1 cellular context compared by ENCODE assay signal in genomic region chr18:812673-813404, GRCh38.
A peak's percentile ranks its signal among the peaks of the same experiment; 100 is the strongest.
TF ChIP-seq lines count a peak whose summit lies in the region.

No MANE protein-coding gene starts in this region.

TF ChIP-seq in K562, 482 proteins besides CTCF, POLR2A, EP300 and RAD21 (continued from another document and continues in another):
- TF ChIP-seq E2F8 (IDR thresholded peaks at IDR 0.05; ENCODE audit: low read depth, partially characterized antibody) (no peak), NFE2L1 (tag; IDR thresholded peaks at IDR 0.05; ENCODE audit: borderline replicate concordance, low read depth) (no peak), FOXP4 (CRISPR knock-in tag; IDR thresholded peaks at IDR 0.05; ENCODE audit: borderline replicate concordance) (0 out of 2 replicates have a peak, but pooled peaks have one; percentile 51), COPS2 (conservative IDR thresholded peaks at IDR 0.05) (no peak), ZNF785 (CRISPR knock-in tag; IDR thresholded peaks at IDR 0.05) (no peak), ETV1 (tag; conservative IDR thresholded peaks at IDR 0.05; ENCODE audit: low read depth) (peak; percentile 98), TEAD4 (IDR thresholded peaks at IDR 0.05; ENCODE audit: low read length) (0 out of 2 replicates have a peak, but pooled peaks have one; percentile 38), TEAD4 (CRISPR knock-in tag; IDR thresholded peaks at IDR 0.05; ENCODE audit: borderline replicate concordance) (no peak), ETV5 (CRISPR knock-in tag; IDR thresholded peaks at IDR 0.05; ENCODE audit: low read depth) (peak; percentile 88), ZKSCAN8 (CRISPR knock-in tag; IDR thresholded peaks at IDR 0.05) (no peak), FOXK1 (CRISPR knock-in tag; IDR thresholded peaks at IDR 0.05; ENCODE audit: borderline replicate concordance) (no peak), RFX1 (IDR thresholded peaks at IDR 0.05) (no peak), RBFOX2 (IDR thresholded peaks at IDR 0.05; ENCODE audit: low read depth, low read length) (peak; percentile 92), RB1 (IDR thresholded peaks at IDR 0.05; ENCODE audit: low read depth) (no peak), ZNF263 (CRISPR knock-in tag; IDR thresholded peaks at IDR 0.05; ENCODE audit: borderline replicate concordance) (peak; percentile 62; the same call in 1 of the 2 replicates), LARP7 (IDR thresholded peaks at IDR 0.05) (peak; percentile 82; the same call in 1 of the 2 replicates), CBX5 (IDR thresholded peaks at IDR 0.05; ENCODE audit: borderline replicate concordance, low read depth) (no peak), BCL6 (CRISPR knock-in tag; IDR thresholded peaks at IDR 0.05) (no peak), FOSL1 (tag; conservative IDR thresholded peaks at IDR 0.05) (peak; percentile 66; the same call in 1 of the 2 replicates), NFXL1 (CRISPR knock-in tag; IDR thresholded peaks at IDR 0.05) (no peak), ZNF124 (CRISPR knock-in tag; IDR thresholded peaks at IDR 0.05) (no peak), POLR2AphosphoS5 (IDR thresholded peaks at IDR 0.05; ENCODE audit: control insufficient read depth, insufficient read depth, low read depth, low read length) (no peak), PTTG1 (tag; IDR thresholded peaks at IDR 0.05; ENCODE audit: low read depth) (no peak), GTF2E2 (tag; IDR thresholded peaks at IDR 0.05) (no peak), TSC22D4 (tag; IDR thresholded peaks at IDR 0.05) (no peak), PRPF4 (IDR thresholded peaks at IDR 0.05; ENCODE audit: insufficient read depth, low read depth, low read length, poor library complexity, severe bottlenecking) (no peak), PATZ1 (CRISPR knock-in tag; IDR thresholded peaks at IDR 0.05; ENCODE audit: borderline replicate concordance) (no peak), SFPQ (IDR thresholded peaks at IDR 0.05; ENCODE audit: low read depth, low read length) (no peak), PPARD (CRISPR knock-in tag; IDR thresholded peaks at IDR 0.05) (no peak), RBM25 (IDR thresholded peaks at IDR 0.05; ENCODE audit: low read depth, low read length, severe bottlenecking) (no peak), ZNF668 (CRISPR knock-in tag; IDR thresholded peaks at IDR 0.05) (no peak), ATF7 (IDR thresholded peaks at IDR 0.05) (peak; percentile 51; the same call in 1 of the 2 replicates), ZNF224 (CRISPR knock-in tag; IDR thresholded peaks at IDR 0.05) (no peak), CUX1 (CRISPR knock-in tag; IDR thresholded peaks at IDR 0.05) (0 out of 2 replicates have a peak, but pooled peaks have one; percentile 40), IRF2 (CRISPR knock-in tag; IDR thresholded peaks at IDR 0.05) (no peak), MYBL2 (IDR thresholded peaks at IDR 0.05; ENCODE audit: low read depth) (no peak), MYBL2 (CRISPR knock-in tag; IDR thresholded peaks at IDR 0.05; ENCODE audit: borderline replicate concordance) (no peak), ZNF12 (CRISPR knock-in tag; IDR thresholded peaks at IDR 0.05) (peak; percentile 42; the same call in 1 of the 2 replicates), MXI1 (IDR thresholded peaks at IDR 0.05; ENCODE audit: low read depth, low read length) (peak; percentile 59; the same call in 1 of the 2 replicates), CHD4 (IDR thresholded peaks at IDR 0.05; ENCODE audit: insufficient read depth, insufficient replicate concordance, low read depth, low read length, poor library complexity, severe bottlenecking) (no peak), SNRNP70 (optimal IDR thresholded peaks at IDR 0.05; ENCODE audit: low read depth, low read length) (peak; percentile 75), CBFA2T2 (conservative IDR thresholded peaks at IDR 0.05) (no peak), BRF2 (IDR thresholded peaks at IDR 0.05; ENCODE audit: borderline replicate concordance, insufficient read depth, insufficient read length) (no peak), RBBP5 (IDR thresholded peaks at IDR 0.05; ENCODE audit: borderline replicate concordance, insufficient read depth, low read length, poor library complexity, severe bottlenecking) (peak; percentile 73), SMARCA5 (IDR thresholded peaks at IDR 0.05) (no peak), ZNF764 (CRISPR knock-in tag; IDR thresholded peaks at IDR 0.05; ENCODE audit: low read depth) (no peak; the same call in 1 of the 2 replicates), ZNF316 (IDR thresholded peaks at IDR 0.05) (no peak), TOE1 (IDR thresholded peaks at IDR 0.05; ENCODE audit: borderline replicate concordance) (no peak), TOE1 (CRISPR knock-in tag; IDR thresholded peaks at IDR 0.05; ENCODE audit: borderline replicate concordance, low read depth) (no peak)
- TF ChIP-seq, protein P1, sequence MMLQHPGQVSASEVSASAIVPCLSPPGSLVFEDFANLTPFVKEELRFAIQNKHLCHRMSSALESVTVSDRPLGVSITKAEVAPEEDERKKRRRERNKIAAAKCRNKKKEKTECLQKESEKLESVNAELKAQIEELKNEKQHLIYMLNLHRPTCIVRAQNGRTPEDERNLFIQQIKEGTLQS (IDR thresholded peaks at IDR 0.05), result no peak
- TF ChIP-seq, protein P1 (CRISPR knock-in tag; conservative IDR thresholded peaks at IDR 0.05), result no peak; the same call in 1 of the 2 replicates
- TF ChIP-seq, protein P2, sequence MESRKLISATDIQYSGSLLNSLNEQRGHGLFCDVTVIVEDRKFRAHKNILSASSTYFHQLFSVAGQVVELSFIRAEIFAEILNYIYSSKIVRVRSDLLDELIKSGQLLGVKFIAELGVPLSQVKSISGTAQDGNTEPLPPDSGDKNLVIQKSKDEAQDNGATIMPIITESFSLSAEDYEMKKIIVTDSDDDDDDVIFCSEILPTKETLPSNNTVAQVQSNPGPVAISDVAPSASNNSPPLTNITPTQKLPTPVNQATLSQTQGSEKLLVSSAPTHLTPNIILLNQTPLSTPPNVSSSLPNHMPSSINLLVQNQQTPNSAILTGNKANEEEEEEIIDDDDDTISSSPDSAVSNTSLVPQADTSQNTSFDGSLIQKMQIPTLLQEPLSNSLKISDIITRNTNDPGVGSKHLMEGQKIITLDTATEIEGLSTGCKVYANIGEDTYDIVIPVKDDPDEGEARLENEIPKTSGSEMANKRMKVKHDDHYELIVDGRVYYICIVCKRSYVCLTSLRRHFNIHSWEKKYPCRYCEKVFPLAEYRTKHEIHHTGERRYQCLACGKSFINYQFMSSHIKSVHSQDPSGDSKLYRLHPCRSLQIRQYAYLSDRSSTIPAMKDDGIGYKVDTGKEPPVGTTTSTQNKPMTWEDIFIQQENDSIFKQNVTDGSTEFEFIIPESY (CRISPR knock-in tag; IDR thresholded peaks at IDR 0.05), result peak; percentile 36; the same call in 1 of the 2 replicates
